In genomic region chr6:133314951-133315350, GRCh38 we compare ENCODE assay signal across 9 cellular contexts.
"Had no signal": no experiment of that assay in that cellular context is flagged by ENCODE, and none has a peak within 500 bp of the region (broad histone marks: within the 10 kb centered on the region; RNA-seq: fewer than 3 reads in every experiment).

No MANE protein-coding gene starts in this region.

- ATAC-seq: heart left ventricle, left lung had no signal

- DNase-seq: activated effector memory CD4-positive, alpha-beta T cell treated with Interleukin-2 at 50 U/mL for 16 hours; esophagus squamous epithelium; foreskin fibroblast; heart left ventricle; left lung; naive B cell; stimulated activated CD4-positive, alpha-beta T cell treated with anti-CD3 and anti-CD28 coated beads, Interleukin-2, amount 100 ng/mL, for 24 hours; stimulated activated naive CD4-positive, alpha-beta T cell; upper lobe of left lung had no signal
